In genomic region chr11:32231909-32232493, GRCh38 we compare ENCODE assay signal across 9 cellular contexts.
DNase-seq lines count a peak whose midpoint lies in the region; ATAC-seq and TF ChIP-seq lines count a peak whose summit lies in the region.
"Had no signal": no experiment of that assay in that cellular context is flagged by ENCODE, and none has a peak within 500 bp of the region (broad histone marks: within the 10 kb centered on the region; RNA-seq: fewer than 3 reads in every experiment).

No MANE protein-coding gene starts in this region.

- no peak for TF ChIP-seq POLR2A in tibial nerve (IDR thresholded peaks at IDR 0.05)

- H3K4me3 ChIP-seq in DND-41 (ENCODE audit: low read depth in 1 of 2, low read length in 2 of 2) (no peak overlapping the region), RWPE2 (ENCODE audit: severe bottlenecking) (no peak overlapping the region), coronary artery (no peak overlapping the region), tibial nerve (no peak overlapping the region)
- H3K4me3 ChIP-seq: skin epidermis had no signal

- DNase-seq in DND-41 (peak; percentile 47), RWPE2 (ENCODE audit: low spot score) (no peak), foreskin melanocyte (peak; percentile 9), coronary artery (ENCODE audit: low spot score) (no peak), tibial nerve (ENCODE audit: low spot score in 2 of 2) (no peak)
- DNase-seq in effector memory CD8-positive, alpha-beta T cell: no peak

- H3K36me3 ChIP-seq in DND-41 (ENCODE audit: insufficient read depth, low read length) (no peaks in the 10 kb centered on the region), RWPE2 (ENCODE audit: low read depth) (no peaks in the 10 kb centered on the region), tibial nerve (no peaks in the 10 kb centered on the region)

- H4K20me1 ChIP-seq in DND-41 (ENCODE audit: insufficient read depth, low read length): no peaks in the 10 kb centered on the region

- H3K36me3 Mint-ChIP-seq in effector memory CD8-positive, alpha-beta T cell (ENCODE audit: insufficient read depth): no peaks in the 10 kb centered on the region

- no peak for TF ChIP-seq EP300 in tibial nerve (IDR thresholded peaks at IDR 0.05)

- 46 to 61% methylated on average over 3 of the region's 3 CpGs for WGBS in tibial nerve, 2 donors

- H3K4me1 Mint-ChIP-seq in effector memory CD8-positive, alpha-beta T cell (ENCODE audit: low read depth in 2 of 2): no peaks in the 10 kb centered on the region

- no peaks in the 10 kb centered on the region for H3K9me3 Mint-ChIP-seq in effector memory CD8-positive, alpha-beta T cell

- peaks cover 19 to 48% of the 10 kb centered on the region in 2 donors for H3K27me3 Mint-ChIP-seq in effector memory CD8-positive, alpha-beta T cell

- no peak overlapping the region for H3K4me2 ChIP-seq in DND-41 (ENCODE audit: insufficient read depth, low read length)

- H3K4me3 Mint-ChIP-seq in effector memory CD8-positive, alpha-beta T cell: no peak overlapping the region

- H3K27ac ChIP-seq in DND-41 (ENCODE audit: low read length) (no peak overlapping the region), RWPE2 (ENCODE audit: poor library complexity, severe bottlenecking) (no peak overlapping the region), coronary artery (no peak overlapping the region), tibial nerve (no peak overlapping the region)
- H3K27ac ChIP-seq: skin epidermis had no signal

- H2AFZ ChIP-seq in DND-41 (ENCODE audit: low read depth, low read length): no peak overlapping the region

- peaks cover 15% of the 10 kb centered on the region for H3K27me3 ChIP-seq in DND-41 (ENCODE audit: insufficient read depth, low read length, poor library complexity)
- peaks cover 18% of the 10 kb centered on the region for H3K27me3 ChIP-seq in RWPE2 (ENCODE audit: insufficient read depth, poor library complexity, severe bottlenecking)
- no peaks in the 10 kb centered on the region for H3K27me3 ChIP-seq in tibial nerve

- H3K79me2 ChIP-seq in DND-41 (ENCODE audit: insufficient read depth, low read length): no peaks in the 10 kb centered on the region

- H3K4me1 ChIP-seq in DND-41 (ENCODE audit: insufficient read depth, low read length): peaks cover 6% of the 10 kb centered on the region
- no peaks in the 10 kb centered on the region for H3K4me1 ChIP-seq in RWPE2 (ENCODE audit: insufficient read depth, poor library complexity, severe bottlenecking)
- no peaks in the 10 kb centered on the region for H3K4me1 ChIP-seq in tibial nerve

- no peak overlapping the region for H3K9ac ChIP-seq in DND-41 (ENCODE audit: low read depth, low read length)

- TF ChIP-seq CTCF in DND-41 (IDR thresholded peaks at IDR 0.05; ENCODE audit: borderline replicate concordance, extremely low read depth, low read length, poor library complexity, severe bottlenecking): peak; percentile 79
- peak; percentile 70 for TF ChIP-seq CTCF in RWPE2 (IDR thresholded peaks at IDR 0.05; ENCODE audit: poor library complexity, severe bottlenecking)
- TF ChIP-seq CTCF in coronary artery (IDR thresholded peaks at IDR 0.05): no peak
- TF ChIP-seq CTCF in tibial nerve (IDR thresholded peaks at IDR 0.05): peak in 2 of 5 experiments; percentile 9 to 16

- H3K9me3 ChIP-seq in DND-41 (ENCODE audit: insufficient read depth, low read length, severe bottlenecking) (no peaks in the 10 kb centered on the region), RWPE2 (ENCODE audit: severe bottlenecking) (no peaks in the 10 kb centered on the region), tibial nerve (no peaks in the 10 kb centered on the region)

- ATAC-seq in DND-41 (ENCODE audit: insufficient read depth, low read depth): peak; percentile 89
- ATAC-seq in GM19023 (IDR thresholded peaks at IDR 0.05; ENCODE audit: unreplicated experiment): peak; percentile 89
- ATAC-seq in HG03280 (IDR thresholded peaks at IDR 0.05; ENCODE audit: unreplicated experiment): peak; percentile 95
- ATAC-seq in RWPE2 (ENCODE audit: low read depth): peak; percentile 70
- no peak for ATAC-seq in effector memory CD8-positive, alpha-beta T cell (replicated peaks)

- no peak overlapping the region for H3K27ac Mint-ChIP-seq in effector memory CD8-positive, alpha-beta T cell

Comparison
In these comparisons a context has a peak if more than half of its experiments do, and no peak if none do; other contexts are left out.
1. DNase-seq: peak in DND-41 (single experiment) and foreskin melanocyte (single experiment); none in RWPE2 (single experiment), coronary artery (single experiment), tibial nerve (0 of 2) and effector memory CD8-positive, alpha-beta T cell (0 of 3).